In the genomic region with DNA sequence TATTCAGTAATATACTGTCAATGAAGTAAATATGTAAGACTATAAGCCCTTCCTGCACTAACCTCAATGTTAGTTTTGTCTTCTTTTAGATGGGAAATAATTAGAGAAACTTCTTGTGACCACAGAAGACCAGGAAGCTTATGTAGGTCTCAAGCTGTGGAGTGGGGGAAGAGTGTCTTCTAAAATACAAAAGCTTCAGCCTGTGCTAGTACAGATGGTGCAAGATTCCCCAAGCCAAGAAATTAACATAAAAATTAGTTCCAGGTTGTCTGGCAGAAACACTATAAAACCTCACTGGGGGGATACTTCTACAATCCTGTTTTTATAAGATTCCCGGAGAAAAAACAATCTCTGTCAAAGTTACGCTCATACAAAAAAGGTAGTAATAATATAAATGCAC, we compare ENCODE assay signal across 14 cellular contexts.
DNase-seq lines count a peak whose midpoint lies in the region; ATAC-seq, FAIRE-seq and TF ChIP-seq lines count a peak whose summit lies in the region.
"Had no signal": no experiment of that assay in that cellular context is flagged by ENCODE, and none has a peak within 500 bp of the region (broad histone marks: within the 10 kb centered on the region; RNA-seq: fewer than 3 reads in every experiment).

No MANE protein-coding gene starts in this region.

- ATAC-seq in activated CD8-positive, alpha-beta T cell treated with anti-CD3 and anti-CD28 coated beads, Interleukin-2, amount 10 ng/mL, durations not matched to agents 7 days and 5 days: no peak
- no peak for ATAC-seq in thoracic aorta (ENCODE audit: insufficient number of reproducible peaks, low FRiP score, low read depth)
- ATAC-seq: left colon had no signal

- no peaks in the 10 kb centered on the region for H3K27me3 ChIP-seq in thoracic aorta (replicated peaks; ENCODE audit: insufficient read depth)

- no peak overlapping the region for H3K4me3 Mint-ChIP-seq in activated CD4-positive, alpha-beta T cell treated with anti-CD3 and anti-CD28 coated beads, Interleukin-2, amount 10 ng/mL, durations not matched to agents 7 days and 5 days
- H3K4me3 Mint-ChIP-seq in activated CD8-positive, alpha-beta T cell treated with anti-CD3 and anti-CD28 coated beads, Interleukin-2, amount 10 ng/mL, durations not matched to agents 7 days and 5 days: no peak overlapping the region

- DNase-seq in activated CD4-positive, alpha-beta T cell treated with anti-CD3 and anti-CD28 coated beads, Interleukin-2, amount 10 ng/mL, durations not matched to agents 7 days and 5 days: no peak
- DNase-seq in activated CD4-positive, alpha-beta T cell treated with anti-CD3 and anti-CD28 coated beads, Interleukin-2, amount 50 U/mL, for 4 hours: no peak
- no peak for DNase-seq in activated CD8-positive, alpha-beta T cell treated with anti-CD3 and anti-CD28 coated beads, Interleukin-2, amount 10 ng/mL, durations not matched to agents 7 days and 5 days
- DNase-seq in fibroblast of peridontal ligament (ENCODE audit: extremely low read depth): peak; percentile 30
- DNase-seq in thoracic aorta (ENCODE audit: low spot score): no peak
- DNase-seq in dermis blood vessel endothelial cell: no peak
- DNase-seq in urothelium cell line (ENCODE audit: low spot score): no peak
- DNase-seq in NCI-H1417 (lab: John Stamatoyannopoulos, UW): no peak
- DNase-seq: activated CD8-positive, alpha-beta memory T cell treated with anti-CD3 and anti-CD28 coated beads, Interleukin-2, amount 50 U/mL, for 48 hours; left colon; NCI-H1417 treated with DMSO at 0.1 percent for 48 hours; stimulated activated naive CD4-positive, alpha-beta T cell had no signal

- CTCF ChIA-PET in activated CD4-positive, alpha-beta T cell treated with anti-CD3 and anti-CD28 coated beads, Interleukin-2, amount 10 ng/mL, durations not matched to agents 7 days and 5 days (lab: Charles Lee): interaction anchor here (0.7 to 3.0 kb wide), 3 partner anchors 17 to 90 kb away, joined by 3 to 8 read pairs (median 5); no protein-coding TSS in a partner anchor
- CTCF ChIA-PET in activated CD8-positive, alpha-beta T cell treated with anti-CD3 and anti-CD28 coated beads, Interleukin-2, amount 10 ng/mL, durations not matched to agents 7 days and 5 days (lab: Charles Lee): no interaction called here

- no peaks in the 10 kb centered on the region for H3K9me3 ChIP-seq in thoracic aorta

- peaks cover 54% of the 10 kb centered on the region for H3K4me1 Mint-ChIP-seq in activated CD4-positive, alpha-beta T cell treated with anti-CD3 and anti-CD28 coated beads, Interleukin-2, amount 10 ng/mL, durations not matched to agents 7 days and 5 days
- H3K4me1 Mint-ChIP-seq in activated CD8-positive, alpha-beta T cell treated with anti-CD3 and anti-CD28 coated beads, Interleukin-2, amount 10 ng/mL, durations not matched to agents 7 days and 5 days (ENCODE audit: low read depth): peaks cover 63% of the 10 kb centered on the region

- no peak overlapping the region for H3K4me3 ChIP-seq in thoracic aorta
- H3K4me3 ChIP-seq: coronary artery had no signal

- H3K27me3 Mint-ChIP-seq in activated CD4-positive, alpha-beta T cell treated with anti-CD3 and anti-CD28 coated beads, Interleukin-2, amount 10 ng/mL, durations not matched to agents 7 days and 5 days: no peaks in the 10 kb centered on the region
- H3K27me3 Mint-ChIP-seq in activated CD8-positive, alpha-beta T cell treated with anti-CD3 and anti-CD28 coated beads, Interleukin-2, amount 10 ng/mL, durations not matched to agents 7 days and 5 days (ENCODE audit: low read depth): no peaks in the 10 kb centered on the region

- H3K36me3 ChIP-seq in thoracic aorta: no peaks in the 10 kb centered on the region

- H3K27ac Mint-ChIP-seq in activated CD4-positive, alpha-beta T cell treated with anti-CD3 and anti-CD28 coated beads, Interleukin-2, amount 10 ng/mL, durations not matched to agents 7 days and 5 days: peak overlapping the region; percentile 46
- peak overlapping the region; percentile 60 for H3K27ac Mint-ChIP-seq in activated CD8-positive, alpha-beta T cell treated with anti-CD3 and anti-CD28 coated beads, Interleukin-2, amount 10 ng/mL, durations not matched to agents 7 days and 5 days

- peaks cover 26 to 48% of the 10 kb centered on the region in 2 donors for H3K4me1 ChIP-seq in thoracic aorta (ENCODE audit: control insufficient read depth in 1 of 2, low read depth in 2 of 2)

- H3K36me3 Mint-ChIP-seq in activated CD4-positive, alpha-beta T cell treated with anti-CD3 and anti-CD28 coated beads, Interleukin-2, amount 10 ng/mL, durations not matched to agents 7 days and 5 days (ENCODE audit: low read depth): peaks cover 56% of the 10 kb centered on the region
- peaks cover 64% of the 10 kb centered on the region for H3K36me3 Mint-ChIP-seq in activated CD8-positive, alpha-beta T cell treated with anti-CD3 and anti-CD28 coated beads, Interleukin-2, amount 10 ng/mL, durations not matched to agents 7 days and 5 days (ENCODE audit: low read depth)

- peak overlapping the region; percentile 54 to 79 for H3K27ac ChIP-seq in thoracic aorta

- POLR2A ChIA-PET in activated CD4-positive, alpha-beta T cell treated with anti-CD3 and anti-CD28 coated beads, Interleukin-2, amount 10 ng/mL, durations not matched to agents 7 days and 5 days (lab: Charles Lee): no interaction called here
- POLR2A ChIA-PET in activated CD8-positive, alpha-beta T cell treated with anti-CD3 and anti-CD28 coated beads, Interleukin-2, amount 10 ng/mL, durations not matched to agents 7 days and 5 days (lab: Charles Lee): interaction anchor here (0.9 kb wide), 1 partner anchor 51 kb away, joined by 3 read pairs; no protein-coding TSS in a partner anchor

- TF ChIP-seq CTCF in thoracic aorta (IDR thresholded peaks at IDR 0.05): no peak

- H3K9me3 Mint-ChIP-seq in activated CD4-positive, alpha-beta T cell treated with anti-CD3 and anti-CD28 coated beads, Interleukin-2, amount 10 ng/mL, durations not matched to agents 7 days and 5 days: peaks cover 15% of the 10 kb centered on the region
- H3K9me3 Mint-ChIP-seq in activated CD8-positive, alpha-beta T cell treated with anti-CD3 and anti-CD28 coated beads, Interleukin-2, amount 10 ng/mL, durations not matched to agents 7 days and 5 days (ENCODE audit: insufficient read depth): peaks cover 12% of the 10 kb centered on the region

- no peak for FAIRE-seq in urothelium cell line (lab: Jason Lieb, UNC)
- FAIRE-seq: G401.6 had no signal
